In the genomic region with DNA sequence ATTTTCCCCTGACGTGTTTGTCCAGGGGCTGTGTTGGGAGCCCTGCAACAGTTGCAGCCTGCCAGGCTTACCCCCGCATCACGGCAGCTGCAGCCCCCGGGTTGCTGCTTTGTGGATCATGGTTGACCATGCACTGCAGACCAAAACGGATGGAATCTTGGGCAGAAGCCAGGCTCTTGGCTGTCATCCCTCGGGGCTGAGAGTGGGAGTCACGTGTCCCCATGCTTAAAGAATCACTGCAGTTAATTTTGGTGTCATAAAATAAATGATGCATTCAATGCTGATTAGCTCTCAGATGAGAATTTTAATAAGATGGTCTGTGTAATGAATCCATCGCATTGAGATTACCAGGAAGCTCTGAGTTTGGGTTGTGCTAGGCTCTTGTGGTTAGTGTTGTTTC, we compare ENCODE assay signal across 13 cellular contexts.
DNase-seq lines count a peak whose midpoint lies in the region; ATAC-seq and TF ChIP-seq lines count a peak whose summit lies in the region.
"Had no signal": no experiment of that assay in that cellular context is flagged by ENCODE, and none has a peak within 500 bp of the region (broad histone marks: within the 10 kb centered on the region; RNA-seq: fewer than 3 reads in every experiment).

No MANE protein-coding gene starts in this region.

- no peak for TF ChIP-seq CTCF in brain (conservative IDR thresholded peaks at IDR 0.05)

- no peak for ATAC-seq in GM18861 (IDR thresholded peaks at IDR 0.05; ENCODE audit: unreplicated experiment)
- ATAC-seq: sciatic nerve, T-cell had no signal

- peaks cover 8% of the 10 kb centered on the region for H3K36me3 Mint-ChIP-seq in brain
- H3K36me3 Mint-ChIP-seq: T-cell, type B pancreatic cell had no signal

- peaks cover 42% of the 10 kb centered on the region for H3K4me1 Mint-ChIP-seq in brain
- H3K4me1 Mint-ChIP-seq: T-cell had no signal

- peaks cover 12% of the 10 kb centered on the region for H3K27me3 Mint-ChIP-seq in brain
- H3K27me3 Mint-ChIP-seq: type B pancreatic cell had no signal

- peak overlapping the region in 3 of 5 experiments; percentile 51 to 65 (median 53) for H3K27ac Mint-ChIP-seq in brain
- H3K27ac Mint-ChIP-seq: T-cell, type B pancreatic cell had no signal

- no peaks in the 10 kb centered on the region for H3K9me3 Mint-ChIP-seq in brain
- H3K9me3 Mint-ChIP-seq: T-cell had no signal

- peak; percentile 22 for DNase-seq in NCI-H345 (lab: John Stamatoyannopoulos, UW)
- no peak for DNase-seq in NCI-H345 treated with DMSO at 0.1 percent for 48 hours (lab: John Stamatoyannopoulos, UW; ENCODE audit: unreplicated experiment)
- peak in 34 of 51 donors; percentile 4 to 73 (median 33) for DNase-seq in hypothalamus (lab: John Stamatoyannopoulos, UW)
- peak; percentile 77 for DNase-seq in superior temporal gyrus (ENCODE audit: extremely low spot score)
- no peak for DNase-seq in OCI-M1 (lab: John Stamatoyannopoulos, UW)
- DNase-seq in activated CD4-positive, alpha-beta T cell treated with anti-CD3 and anti-CD28 coated beads for 4 hours = no peak
- DNase-seq: GOT3, NCI-H1930, T-cell had no signal

- peak overlapping the region in 1 of 5 experiments; percentile 63 for H3K4me3 Mint-ChIP-seq in brain
- H3K4me3 Mint-ChIP-seq: T-cell, type B pancreatic cell had no signal

Comparison
In these comparisons a context has a peak if more than half of its experiments do, and no peak if none do; other contexts are left out.
1. DNase-seq: peak in NCI-H345 (single experiment), hypothalamus (34 of 51) and superior temporal gyrus (single experiment); none in NCI-H345 treated with DMSO at 0.1 percent for 48 hours (single experiment), OCI-M1 (single experiment) and activated CD4-positive, alpha-beta T cell treated with anti-CD3 and anti-CD28 coated beads for 4 hours (0 of 2).